Comparison of ENCODE assay signal across 21 cellular contexts in the genomic region with DNA sequence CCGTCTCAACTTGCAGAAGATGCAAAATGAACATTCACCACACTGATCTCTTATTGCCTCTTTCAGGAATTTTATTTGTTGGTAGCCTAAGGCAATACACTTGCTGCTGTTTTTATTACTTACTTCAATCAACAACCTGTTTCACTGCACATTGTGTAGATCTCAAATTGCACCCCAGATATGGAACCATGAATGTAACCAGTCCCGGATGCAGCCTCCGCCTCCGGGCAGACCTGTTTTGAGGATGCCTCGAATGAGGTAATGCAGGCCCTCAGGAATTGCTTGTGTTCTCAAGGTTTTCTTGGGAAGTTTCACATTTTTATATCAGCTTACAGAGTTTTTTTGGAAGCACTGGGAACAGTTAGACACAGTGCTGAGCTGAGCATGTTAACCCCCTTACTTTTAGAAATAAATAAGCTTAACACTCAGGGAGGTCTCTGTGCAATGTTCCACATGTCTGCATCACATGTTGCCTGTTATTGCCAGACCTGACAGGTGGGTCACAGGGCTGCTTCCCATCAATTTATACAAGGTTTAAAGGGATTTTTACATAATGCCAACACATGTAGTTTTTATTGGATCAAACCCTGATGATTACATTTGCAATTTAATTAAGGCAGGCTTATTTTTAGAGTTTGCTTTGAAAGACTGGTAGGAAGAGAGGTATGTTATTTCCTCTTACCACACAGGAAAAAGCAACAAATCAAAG.
"Had no signal": no experiment of that assay in that cellular context is flagged by ENCODE, and none has a peak within 500 bp of the region (broad histone marks: within the 10 kb centered on the region; RNA-seq: fewer than 3 reads in every experiment).

No MANE protein-coding gene starts in this region.

- H3K27me3 ChIP-seq: colonic mucosa, foreskin keratinocyte, neutrophil, right atrium auricular region, sigmoid colon, stomach had no signal

- H3K4me1 Mint-ChIP-seq: immature natural killer cell had no signal

- H3K9me3 ChIP-seq: colonic mucosa, neutrophil, right atrium auricular region, thoracic aorta had no signal

- H3K27ac ChIP-seq: colonic mucosa, foreskin keratinocyte, neutrophil, right atrium auricular region, sigmoid colon, skin epidermis, stomach, thoracic aorta had no signal

- H3K9me3 Mint-ChIP-seq: nephron, type B pancreatic cell had no signal

- DNase-seq: colonic mucosa; dermis blood vessel endothelial cell; foreskin keratinocyte; immature natural killer cell; left ventricle myocardium superior; mesenchymal stem cell; midbrain; posterior cingulate gyrus; sigmoid colon; stimulated activated CD4-positive, alpha-beta T cell treated with anti-CD3 and anti-CD28 coated beads, Interleukin-2, amount 100 ng/mL, for 24 hours; stimulated activated CD4-positive, alpha-beta T cell treated with anti-CD3 and anti-CD28 coated beads, Interleukin-4, amount 100 ng/mL, for 4 hours; stimulated activated naive CD4-positive, alpha-beta T cell; stomach; substantia nigra had no signal

- H3K27ac Mint-ChIP-seq: immature natural killer cell, nephron, type B pancreatic cell had no signal

- H3K4me1 ChIP-seq: colonic mucosa, foreskin keratinocyte, right atrium auricular region, stomach had no signal

- H3K27me3 Mint-ChIP-seq: type B pancreatic cell had no signal

- ATAC-seq: foreskin keratinocyte, left ventricle myocardium superior had no signal

- H3K36me3 Mint-ChIP-seq: type B pancreatic cell had no signal

- H3K4me3 ChIP-seq: colonic mucosa, lung, right atrium auricular region, sigmoid colon, skin epidermis, stomach, thoracic aorta had no signal

- H3K4me3 Mint-ChIP-seq: immature natural killer cell, nephron, type B pancreatic cell had no signal

- H3K36me3 ChIP-seq: colonic mucosa, neutrophil, right atrium auricular region, sigmoid colon, stomach, thoracic aorta had no signal
